13 cellular contexts compared by ENCODE assay signal in the genomic region with DNA sequence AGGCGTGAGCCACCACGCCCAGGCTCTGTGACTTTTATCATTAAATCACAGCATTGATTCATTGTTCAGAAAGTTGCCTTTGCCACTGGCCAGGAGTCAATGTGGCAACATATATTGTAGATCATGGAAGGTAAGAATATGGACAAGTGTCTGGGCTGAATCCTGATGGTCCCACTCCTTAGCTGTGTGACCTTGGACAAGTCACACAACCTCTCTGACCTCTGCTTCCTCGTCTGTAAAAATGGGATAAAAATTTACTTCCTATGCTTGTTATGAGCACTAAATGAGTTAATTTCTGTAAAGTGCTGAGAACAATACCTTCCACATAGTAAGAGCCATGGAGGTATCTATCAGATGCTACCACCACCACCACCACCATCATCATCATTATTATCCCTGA.
"Had no signal": no experiment of that assay in that cellular context is flagged by ENCODE, and none has a peak within 500 bp of the region (broad histone marks: within the 10 kb centered on the region; RNA-seq: fewer than 3 reads in every experiment).

No MANE protein-coding gene starts in this region.

- H3K9ac ChIP-seq: neural progenitor cell, parathyroid adenoma had no signal

- H3K4me3 ChIP-seq: neural progenitor cell, ovary, psoas muscle, stomach, thoracic aorta, thyroid gland, tibial nerve, upper lobe of left lung, vagina had no signal

- FAIRE-seq: small intestine had no signal

- H2AFZ ChIP-seq: neural progenitor cell, parathyroid adenoma had no signal

- H3K79me2 ChIP-seq: parathyroid adenoma had no signal

- H3K4me1 ChIP-seq: neural progenitor cell, parathyroid adenoma, psoas muscle, thyroid gland, vagina had no signal

- H3K36me3 ChIP-seq: ovary, stomach, thoracic aorta, thyroid gland, upper lobe of left lung, vagina had no signal

- H3K4me2 ChIP-seq: neural progenitor cell had no signal

- H3K27ac ChIP-seq: neural progenitor cell, ovary, parathyroid adenoma, psoas muscle, stomach, thoracic aorta, thyroid gland, tibial nerve, vagina had no signal

- H3K27me3 ChIP-seq: neural progenitor cell, ovary, stomach, thyroid gland, tibial nerve, upper lobe of left lung, vagina had no signal

- H3K9me3 ChIP-seq: ovary, psoas muscle, thoracic aorta, thyroid gland, tibial nerve, upper lobe of left lung, vagina had no signal

- DNase-seq: natural killer cell; stimulated activated naive CD4-positive, alpha-beta T cell treated with Interleukin-2 at 50 U/mL for 16 hours; upper lobe of left lung had no signal
